In genomic region chr16:79037429-79038373, GRCh38 we compare ENCODE assay signal across 1 cellular context.
TF ChIP-seq lines count a peak whose summit lies in the region.

No MANE protein-coding gene starts in this region.

TF ChIP-seq in HepG2, 621 proteins besides CTCF, POLR2A, EP300 and RAD21 (continued from another document and continues in another):
- TF ChIP-seq PAXIP1 (CRISPR knock-in tag; conservative IDR thresholded peaks at IDR 0.05) = peak; percentile 36
- no peak for TF ChIP-seq PREB (CRISPR knock-in tag; IDR thresholded peaks at IDR 0.05)
- no peak for TF ChIP-seq PCBP1 (IDR thresholded peaks at IDR 0.05; ENCODE audit: borderline replicate concordance, low read depth, low read length)
- no peak for TF ChIP-seq ZNF598 (CRISPR knock-in tag; IDR thresholded peaks at IDR 0.05; ENCODE audit: borderline replicate concordance)
- no peak for TF ChIP-seq ZNF792 (CRISPR knock-in tag; IDR thresholded peaks at IDR 0.05)
- no peak for TF ChIP-seq ZNF343 (CRISPR knock-in tag; IDR thresholded peaks at IDR 0.05)
- TF ChIP-seq MBNL3 (CRISPR knock-in tag; conservative IDR thresholded peaks at IDR 0.05) = no peak
- TF ChIP-seq ETV6 (CRISPR knock-in tag; conservative IDR thresholded peaks at IDR 0.05) = no peak
- no peak for TF ChIP-seq ZNF784 (CRISPR knock-in tag; IDR thresholded peaks at IDR 0.05; ENCODE audit: borderline replicate concordance)
- TF ChIP-seq KMT2A (CRISPR knock-in tag; IDR thresholded peaks at IDR 0.05) = no peak
- TF ChIP-seq HNF1A (IDR thresholded peaks at IDR 0.05; ENCODE audit: low read depth) = no peak
- TF ChIP-seq HNF1A (CRISPR knock-in tag; IDR thresholded peaks at IDR 0.05; ENCODE audit: borderline replicate concordance) = no peak
- no peak for TF ChIP-seq HOXA9 (CRISPR knock-in tag; IDR thresholded peaks at IDR 0.05; ENCODE audit: borderline replicate concordance)
- TF ChIP-seq ZNF24 (IDR thresholded peaks at IDR 0.05) = no peak
- TF ChIP-seq ZNF781 (CRISPR knock-in tag; IDR thresholded peaks at IDR 0.05; ENCODE audit: borderline replicate concordance, not compliant biosample characterization) = no peak
- no peak for TF ChIP-seq MIER3 (CRISPR knock-in tag; IDR thresholded peaks at IDR 0.05; ENCODE audit: borderline replicate concordance)
- TF ChIP-seq ZBTB49 (CRISPR knock-in tag; IDR thresholded peaks at IDR 0.05; ENCODE audit: borderline replicate concordance) = no peak
- TF ChIP-seq ZFAT (CRISPR knock-in tag; conservative IDR thresholded peaks at IDR 0.05) = no peak
- TF ChIP-seq ZNF580 (CRISPR knock-in tag; IDR thresholded peaks at IDR 0.05; ENCODE audit: borderline replicate concordance, low read depth) = no peak
- no peak for TF ChIP-seq NFRKB (IDR thresholded peaks at IDR 0.05)
- no peak for TF ChIP-seq CREM (IDR thresholded peaks at IDR 0.05)
- no peak for TF ChIP-seq CREM (CRISPR knock-in tag; IDR thresholded peaks at IDR 0.05)
- TF ChIP-seq ASH2L (IDR thresholded peaks at IDR 0.05; ENCODE audit: insufficient read length, low read depth, low read length) = peak; percentile 28
- no peak for TF ChIP-seq ZNF276 (CRISPR knock-in tag; IDR thresholded peaks at IDR 0.05; ENCODE audit: low read depth)
- TF ChIP-seq ZBTB46 (CRISPR knock-in tag; IDR thresholded peaks at IDR 0.05; ENCODE audit: borderline replicate concordance) = no peak
- TF ChIP-seq ATF3 (CRISPR knock-in tag; IDR thresholded peaks at IDR 0.05) = no peak
- no peak for TF ChIP-seq ELF1 (CRISPR knock-in tag; IDR thresholded peaks at IDR 0.05)
- no peak for TF ChIP-seq XBP1 (CRISPR knock-in tag; IDR thresholded peaks at IDR 0.05)
- no peak for TF ChIP-seq JDP2 (CRISPR knock-in tag; IDR thresholded peaks at IDR 0.05; ENCODE audit: borderline replicate concordance)
- TF ChIP-seq ATAD3A (CRISPR knock-in tag; IDR thresholded peaks at IDR 0.05) = no peak
- TF ChIP-seq MYNN (CRISPR knock-in tag; IDR thresholded peaks at IDR 0.05; ENCODE audit: low read depth) = no peak
- TF ChIP-seq ZBTB20 (CRISPR knock-in tag; IDR thresholded peaks at IDR 0.05; ENCODE audit: borderline replicate concordance, low read depth) = no peak
- TF ChIP-seq MTERF4 (CRISPR knock-in tag; IDR thresholded peaks at IDR 0.05) = no peak
- no peak for TF ChIP-seq NONO (IDR thresholded peaks at IDR 0.05)
- TF ChIP-seq NONO (CRISPR knock-in tag; conservative IDR thresholded peaks at IDR 0.05) = no peak
- no peak for TF ChIP-seq MAZ (IDR thresholded peaks at IDR 0.05; ENCODE audit: borderline replicate concordance, low read depth, low read length)
- no peak for TF ChIP-seq MAZ (CRISPR knock-in tag; IDR thresholded peaks at IDR 0.05; ENCODE audit: low read depth)
- TF ChIP-seq RXRB (CRISPR knock-in tag; IDR thresholded peaks at IDR 0.05; ENCODE audit: borderline replicate concordance) = 0 out of 2 replicates have a peak, but pooled peaks have one; percentile 39
- TF ChIP-seq ZBTB10 (CRISPR knock-in tag; IDR thresholded peaks at IDR 0.05; ENCODE audit: borderline replicate concordance) = 0 out of 2 replicates have a peak, but pooled peaks have one; percentile 48
- TF ChIP-seq ZNF12 (CRISPR knock-in tag; IDR thresholded peaks at IDR 0.05) = no peak
- TF ChIP-seq TCF7 (IDR thresholded peaks at IDR 0.05; ENCODE audit: low read depth) = 0 out of 2 replicates have a peak, but pooled peaks have one; percentile 10
- no peak for TF ChIP-seq ZSCAN29 (CRISPR knock-in tag; conservative IDR thresholded peaks at IDR 0.05)
- no peak for TF ChIP-seq ZNF160 (CRISPR knock-in tag; IDR thresholded peaks at IDR 0.05)
- TF ChIP-seq KLF15 (CRISPR knock-in tag; IDR thresholded peaks at IDR 0.05; ENCODE audit: borderline replicate concordance) = no peak
- TF ChIP-seq ZNF326 (CRISPR knock-in tag; IDR thresholded peaks at IDR 0.05; ENCODE audit: borderline replicate concordance) = no peak
